ENCODE assay signal across 9 cellular contexts in the genomic region with DNA sequence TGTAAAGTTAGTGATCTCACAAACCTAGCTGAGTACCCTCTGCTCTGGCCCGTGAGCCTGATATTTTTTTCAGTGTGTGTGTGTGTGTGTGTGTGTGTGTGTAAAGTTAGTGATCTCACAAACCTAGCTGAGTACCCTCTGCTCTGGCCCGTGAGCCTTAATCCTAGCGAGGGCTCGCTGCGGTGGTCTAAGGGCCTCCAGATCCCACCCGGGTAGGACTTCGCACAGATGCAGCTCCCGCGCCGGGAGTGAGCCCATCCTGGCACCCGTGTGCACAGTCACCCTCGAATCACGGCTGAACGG. TPM values are rescaled to one million over a fixed set of nuclear protein-coding genes. Genes with fewer than 3 reads are reported as not detected.
DNase-seq lines count a peak whose midpoint lies in the region; ATAC-seq, FAIRE-seq and TF ChIP-seq lines count a peak whose summit lies in the region.
"Not testable (repeated sequence)": the region's sequence is repeated elsewhere in the genome, so short reads cannot be mapped to it uniquely, and the experiment has no call there.
"Had no signal": no experiment of that assay in that cellular context is flagged by ENCODE, and none has a peak within 500 bp of the region (broad histone marks: within the 10 kb centered on the region; RNA-seq: fewer than 3 reads in every experiment).

No MANE protein-coding gene starts in this region.

- H2AK5ac ChIP-seq in mesenchymal stem cell (ENCODE audit: low read length, severe bottlenecking), result not testable (repeated sequence)

- not testable (repeated sequence) for H3K27me3 Mint-ChIP-seq in WTC11 (ENCODE audit: low read depth)

- not testable (repeated sequence) for TF ChIP-seq POLR2A in K562 (conservative IDR thresholded peaks at IDR 0.05); gastrocnemius medialis (IDR thresholded peaks at IDR 0.05)

- peaks cover 4 to 15% of the 10 kb centered on the region in 2 experiments; a peak in 4 of 5 replicates for H3K4me1 ChIP-seq in K562 (replicated peaks in 1 of 2; ENCODE audit: control insufficient read depth in 2 of 2, insufficient read depth in 2 of 2, low read length in 2 of 2)
- not testable (repeated sequence) for H3K4me1 ChIP-seq in mesenchymal stem cell (ENCODE audit: control insufficient read depth, insufficient read depth, low read depth, low read length); gastrocnemius medialis; aorta (ENCODE audit: control insufficient read depth in 1 of 2, insufficient read depth in 2 of 2, low read length in 2 of 2)

- H2BK120ac ChIP-seq in mesenchymal stem cell (ENCODE audit: low read depth, low read length), result not testable (repeated sequence)

- peak overlapping the region; percentile 97 for H3K4me2 ChIP-seq in K562 (ENCODE audit: insufficient read depth, low read length)
- peak overlapping the region; percentile 51 for H3K4me2 ChIP-seq in mesenchymal stem cell (ENCODE audit: low read length, poor library complexity, severe bottlenecking)

- peak overlapping the region; percentile 98 for H4K91ac ChIP-seq in mesenchymal stem cell (ENCODE audit: low read length)

- POLR2A ChIA-PET in WTC11 (lab: Charles Lee) (interaction anchor here (0.5 to 1.5 kb wide), 3 partner anchors 36 to 245 kb away, joined by 4 read pairs; a partner anchor contains a TSS), K562 (lab: Yijun Ruan, JAX) (interaction anchor here (0.6 to 2.2 kb wide), 18 partner anchors 8 to 173 kb away, joined by 3 to 14 read pairs (median 4); a partner anchor contains a TSS)

- TF ChIP-seq CTCF in GM12865 (IDR thresholded peaks at IDR 0.05; ENCODE audit: insufficient read depth, low read depth, low read length, missing control alignments); WTC11 (IDR thresholded peaks at IDR 0.05); K562 (IDR thresholded peaks at IDR 0.05 in 2 of 3, conservative IDR thresholded peaks at IDR 0.05 in 1 of 3; ENCODE audit: insufficient read depth in 2 of 3, low read depth in 1 of 3, low read length in 3 of 3); fibroblast of the aortic adventitia (IDR thresholded peaks at IDR 0.05; ENCODE audit: insufficient read depth, low read length); gastrocnemius medialis (IDR thresholded peaks at IDR 0.05 in 4 of 5, conservative IDR thresholded peaks at IDR 0.05 in 1 of 5): not testable (repeated sequence)

- H3K4me3 ChIP-seq in GM12865 (ENCODE audit: low read depth, low read length) (peak overlapping the region; percentile 68), K562 (peak overlapping the region; percentile 93), fibroblast of the aortic adventitia (ENCODE audit: low read depth, low read length) (peak overlapping the region; percentile 90), mesenchymal stem cell (ENCODE audit: insufficient read depth in 1 of 2, low read depth in 1 of 2, low read length in 2 of 2) (peak overlapping the region; percentile 85 to 94), gastrocnemius medialis (peak overlapping the region; percentile 79 to 96 (median 86)), aorta (ENCODE audit: low read length in 2 of 2) (peak overlapping the region; percentile 81 to 95)
- peak overlapping the region; percentile 80 for H3K4me3 ChIP-seq in Jurkat, Clone E6-1 (ENCODE audit: low read length)

- H2BK5ac ChIP-seq in mesenchymal stem cell (ENCODE audit: low read depth, low read length, poor library complexity, severe bottlenecking), result not testable (repeated sequence)

- H2BK15ac ChIP-seq in mesenchymal stem cell (ENCODE audit: low read depth, poor library complexity, severe bottlenecking), result peak overlapping the region; percentile 89

- H3K36me3 Mint-ChIP-seq in WTC11, result not testable (repeated sequence)

- not testable (repeated sequence) for BruUV-seq in K562 (replicated peaks; lab: Mats Ljungman, UMichigan)

- H3K18ac ChIP-seq in mesenchymal stem cell (ENCODE audit: low read depth in 1 of 2, low read length in 2 of 2), result peak overlapping the region; percentile 60 to 82

- CTCF ChIA-PET in WTC11 (lab: Charles Lee), result interaction anchor here (0.6 to 1.1 kb wide), 3 partner anchors 63 to 246 kb away, joined by 3 to 6 read pairs (median 3); no protein-coding TSS in a partner anchor
- CTCF ChIA-PET in K562 (lab: Yijun Ruan, JAX; ENCODE audit: low intra/inter-chr PET ratio), result interaction anchor here (0.6 kb wide), 1 partner anchor 33 kb away, joined by 3 read pairs; no protein-coding TSS in a partner anchor

- peak overlapping the region in 1 of 2 experiments; percentile 29 for H3K14ac ChIP-seq in mesenchymal stem cell (ENCODE audit: low read length in 2 of 2)

- H2BK12ac ChIP-seq in mesenchymal stem cell (ENCODE audit: low read length in 2 of 2), result not testable (repeated sequence)

- H4K20me1 ChIP-seq in K562 (replicated peaks; ENCODE audit: control insufficient read depth, insufficient read depth, low read length), result not testable (repeated sequence)

- ATAC-seq in WTC11 (peak; percentile 20; the same call in 1 of the 2 replicates), aorta (ENCODE audit: low FRiP score) (peak; percentile 64)
- ATAC-seq in K562, gastrocnemius medialis: not testable (repeated sequence)

- H3K27ac ChIP-seq in K562 (ENCODE audit: extremely low read depth, low read depth, low read length) (peak overlapping the region; percentile 94), mesenchymal stem cell (ENCODE audit: low read length, poor library complexity, severe bottlenecking) (peak overlapping the region; percentile 8), gastrocnemius medialis (peak overlapping the region; percentile 83 to 91 (median 86)), aorta (ENCODE audit: low read depth in 1 of 2, low read length in 2 of 2) (peak overlapping the region in 1 of 2 donors; percentile 78)

- in situ Hi-C loops in K562 (cut with MboI), result not testable (repeated sequence)
- in situ Hi-C loops in gastrocnemius medialis (cut with MboI; ENCODE audit: low sequenced_read_pairs in 4 of 4), result loop anchor here in 1 of 4 donors (10.0 kb wide), 1 partner anchor 63 kb away; no protein-coding TSS in a partner anchor

- not testable (repeated sequence) for TF ChIP-seq RAD21 in K562 (CRISPR knock-in tag; conservative IDR thresholded peaks at IDR 0.05 in 1 of 2, IDR thresholded peaks at IDR 0.05 in 1 of 2)

- not testable (repeated sequence) for H3K9me1 ChIP-seq in K562 (ENCODE audit: control insufficient read depth, insufficient read depth, low read length)

- not testable (repeated sequence) for FAIRE-seq in K562 (lab: Jason Lieb, UNC)

- H3K79me2 ChIP-seq in K562 (ENCODE audit: control insufficient read depth, insufficient read depth, low read length), result peaks cover 16% of the 10 kb centered on the region

- WGBS in K562 (ENCODE audit: insufficient coverage, low coverage, missing lambda C conversion rate), result under 1% methylated on average over 13 of the region's 14 CpGs
- 1% methylated on average over 13 of the region's 14 CpGs for WGBS in mesenchymal stem cell
- WGBS in aorta, 2 donors, result 0 to 1% methylated on average over 11 to 13 of the region's 14 CpGs

- not testable (repeated sequence) for H3K27ac Mint-ChIP-seq in WTC11

- not testable (repeated sequence) for DNase-seq in GM12865 (ENCODE audit: low read depth); WTC11 (ENCODE audit: low spot score); K562 (ENCODE audit: extremely low read depth in 1 of 4, low spot score in 3 of 4); mesenchymal stem cell; gastrocnemius medialis; aorta
- DNase-seq in Jurkat, Clone E6-1 (ENCODE audit: low read depth, low spot score), result peak; percentile 37
- peak; percentile 56 for DNase-seq in fibroblast of the aortic adventitia (ENCODE audit: low read depth)

- H3K9me3 Mint-ChIP-seq in WTC11, result not testable (repeated sequence)

- H4K8ac ChIP-seq in mesenchymal stem cell (ENCODE audit: low read length), result peak overlapping the region; percentile 78

- H3K4me3 Mint-ChIP-seq in WTC11, result peak overlapping the region; percentile 90

- not testable (repeated sequence) for H3K27me3 ChIP-seq in K562 (ENCODE audit: control insufficient read depth in 2 of 2, insufficient read depth in 2 of 2, low read length in 2 of 2); mesenchymal stem cell (ENCODE audit: control insufficient read depth in 1 of 2, insufficient read depth in 1 of 2, low read length in 2 of 2); gastrocnemius medialis; aorta (ENCODE audit: control insufficient read depth in 1 of 2, insufficient read depth in 2 of 2, low read length in 1 of 2)

- peaks cover 38% of the 10 kb centered on the region; the same call in 2 of the 3 replicates for H3K36me3 ChIP-seq in K562 (ENCODE audit: control insufficient read depth, insufficient read depth, low read length)
- not testable (repeated sequence) for H3K36me3 ChIP-seq in mesenchymal stem cell (ENCODE audit: control insufficient read depth in 1 of 2, insufficient read depth in 2 of 2, low read depth in 1 of 2, low read length in 2 of 2); gastrocnemius medialis; aorta (ENCODE audit: control insufficient read depth in 1 of 2, insufficient read depth in 2 of 2, low read length in 1 of 2)

- not testable (repeated sequence) for TF ChIP-seq EP300 in K562 (IDR thresholded peaks at IDR 0.05; ENCODE audit: low read length)

- H3K4me1 Mint-ChIP-seq in WTC11, result not testable (repeated sequence)

- peak overlapping the region; percentile 99 for H2AFZ ChIP-seq in K562 (ENCODE audit: low read depth, low read length)
- peak overlapping the region; percentile 1 for H2AFZ ChIP-seq in mesenchymal stem cell (ENCODE audit: low read depth, low read length)

- H3K9ac ChIP-seq in K562 (ENCODE audit: insufficient read depth in 1 of 2, low read depth in 2 of 2, low read length in 2 of 2) (peak overlapping the region; percentile 83 to 100), mesenchymal stem cell (ENCODE audit: low read length) (peak overlapping the region; percentile 97)

- H3K23ac ChIP-seq in mesenchymal stem cell (ENCODE audit: low read length in 2 of 2), result not testable (repeated sequence)

- H3K79me1 ChIP-seq in mesenchymal stem cell (replicated peaks; ENCODE audit: low read length, poor library complexity, severe bottlenecking), result not testable (repeated sequence)

- H3K9me3 ChIP-seq in K562 (replicated peaks; ENCODE audit: control insufficient read depth, insufficient read depth, low read depth, low read length); mesenchymal stem cell (ENCODE audit: control insufficient read depth, low read length); gastrocnemius medialis; aorta (ENCODE audit: control insufficient read depth, low read length): not testable (repeated sequence)

- intact Hi-C loops in K562 (cut with micrococcal nuclease) (loop anchor here (5.0 kb wide), 1 partner anchor 130 kb away; no protein-coding TSS in a partner anchor), gastrocnemius medialis (cut with DNase I; ENCODE audit: low total_unique reads) (loop anchor here (5.0 kb wide), 2 partner anchors 60 to 115 kb away; a partner anchor contains a TSS)
- intact Hi-C loops in aorta (cut with DNase I), result not testable (repeated sequence)

- peak overlapping the region; percentile 10 to 61 for H3K4ac ChIP-seq in mesenchymal stem cell (ENCODE audit: low read depth in 1 of 2, low read length in 2 of 2)

RNA-seq across cellular contexts. Expression of a gene that starts 0.7 kb away (rescaled TPM):
- 55.5 TPM for polyA plus RNA-seq in Jurkat, Clone E6-1 (2012; ENCODE audit: insufficient read depth, insufficient read length)
- total RNA-seq in WTC11 (2021), result 10.0 to 13.6 TPM (median 11.4 TPM) in 3 replicates
- 5.6 and 8.4 TPM in 2 replicates for total RNA-seq in K562 (2011; cell fraction: chromatin; rRNA removed; ENCODE audit: low replicate concordance)
- 4.9 and 5.7 TPM in 2 replicates for total RNA-seq in K562 (2011; cell fraction: nucleolus; rRNA removed)
- total RNA-seq in K562 (2011; cell fraction: nucleoplasm; rRNA removed), result 3.4 and 6.5 TPM in 2 replicates
- 6.5 and 10.2 TPM in 2 replicates for total RNA-seq in K562 (2014; rRNA removed)
- total RNA-seq in K562 (2014; rRNA removed; fragmentation: Illumina TruSeq; extraction: Trizol), result 8.3 and 8.7 TPM in 2 replicates
- 7.1 and 8.5 TPM in 2 replicates for total RNA-seq in K562 (2015; rRNA removed; fragmentation: Illumina TruSeq; extraction: Trizol)
- total RNA-seq in K562 (2021), result 8.3 and 8.6 TPM in 2 replicates
- 13.7 and 17.1 TPM in 2 replicates for polyA plus RNA-seq in K562 (2011; rRNA removed)
- 11.9 and 12.6 TPM in 2 replicates for polyA plus RNA-seq in K562 (2011; cell fraction: cytosol; rRNA removed)
- 5.7 and 7.7 TPM in 2 replicates for polyA plus RNA-seq in K562 (2011; cell fraction: nucleus; rRNA removed)
- polyA plus RNA-seq in K562 (2012), result 14.7 and 17.8 TPM in 2 replicates
- 7.4 and 8.8 TPM in 2 replicates for polyA plus RNA-seq in K562 (2014; fragmentation: Illumina TruSeq; extraction: Trizol)
- 10 to 100 TPM in 1 of 2 experiments, 1 to 10 TPM in 1; 9.7 to 13.3 TPM for polyA plus RNA-seq in K562 (2014; fragmentation: Nextera tagmentation; extraction: Ambion mirVana)
- polyA plus RNA-seq in K562 (2014; rRNA removed), result 16.8 and 19.9 TPM in 2 replicates
- 3.2 and 4.5 TPM in 2 replicates for polyA minus RNA-seq in K562 (2011; rRNA and poly(A)+ RNA removed)
- 4.7 TPM in 1 of 2 replicates, not detected in the other for polyA minus RNA-seq in K562 (2011; cell fraction: cytosol; rRNA and poly(A)+ RNA removed)
- 3.2 and 6.1 TPM in 2 replicates for polyA minus RNA-seq in K562 (2011; cell fraction: nucleus; rRNA and poly(A)+ RNA removed)
- total RNA-seq in fibroblast of the aortic adventitia (ENCODE audit: low replicate concordance), result 16.0 and 22.1 TPM in 2 replicates
- polyA plus RNA-seq in mesenchymal stem cell (2013, experiment 1 of 2), result 24.1 TPM
- 24.5 TPM for polyA plus RNA-seq in mesenchymal stem cell (2013, experiment 2 of 2)
- 1 to 10 TPM in 2 of 4 donors, not detected in 2; 2.3 to 3.3 TPM for total RNA-seq in gastrocnemius medialis
- total RNA-seq in aorta, result 1 to 10 TPM; 4.7 to 5.3 TPM
- polyA plus RNA-seq in aorta, result 10 to 100 TPM; 10.4 to 14.7 TPM

RNA-seq across cellular contexts. Expression of a gene that starts 20.8 kb away (rescaled TPM):
- not detected for polyA plus RNA-seq in Jurkat, Clone E6-1 (2012; ENCODE audit: insufficient read depth, insufficient read length)
- total RNA-seq in WTC11 (2021) (not detected in 3 replicates), K562 (2014; rRNA removed) (8.0 and 10.6 TPM in 2 replicates), K562 (2014; rRNA removed; fragmentation: Illumina TruSeq; extraction: Trizol) (12.5 and 13.6 TPM in 2 replicates), K562 (2015; rRNA removed; fragmentation: Illumina TruSeq; extraction: Trizol) (15.0 and 15.4 TPM in 2 replicates), K562 (2021) (18.4 and 19.0 TPM in 2 replicates), fibroblast of the aortic adventitia (ENCODE audit: low replicate concordance) (not detected in 2 replicates), gastrocnemius medialis (under 1 TPM in 3 of 4 donors, not detected in 1; 0.53 to 0.92 (median 0.65) TPM), aorta (1 to 10 TPM in 1 of 2 donors, under 1 TPM in 1; 0.75 to 1.2 TPM)
- 84.6 and 136 TPM in 2 replicates for total RNA-seq in K562 (2011; cell fraction: chromatin; rRNA removed; ENCODE audit: low replicate concordance)
- 68.0 and 78.0 TPM in 2 replicates for total RNA-seq in K562 (2011; cell fraction: nucleolus; rRNA removed)
- 79.4 and 104 TPM in 2 replicates for total RNA-seq in K562 (2011; cell fraction: nucleoplasm; rRNA removed)
- polyA plus RNA-seq in K562 (2011; rRNA removed) (27.1 and 29.3 TPM in 2 replicates), K562 (2014; fragmentation: Illumina TruSeq; extraction: Trizol) (12.7 and 14.9 TPM in 2 replicates), K562 (2014; fragmentation: Nextera tagmentation; extraction: Ambion mirVana) (10 to 100 TPM; 25.3 to 26.7 TPM), K562 (2014; rRNA removed) (13.8 and 19.0 TPM in 2 replicates), aorta (under 1 TPM in 1 of 2 donors, not detected in 1; 0.88 TPM)
- polyA plus RNA-seq in K562 (2011; cell fraction: cytosol; rRNA removed), result 22.0 and 31.8 TPM in 2 replicates
- 45.2 and 52.4 TPM in 2 replicates for polyA plus RNA-seq in K562 (2011; cell fraction: nucleus; rRNA removed)
- 24.0 and 26.4 TPM in 2 replicates for polyA plus RNA-seq in K562 (2012)
- 22.6 and 26.3 TPM in 2 replicates for polyA minus RNA-seq in K562 (2011; rRNA and poly(A)+ RNA removed)
- 14.3 TPM in 2 replicates for polyA minus RNA-seq in K562 (2011; cell fraction: cytosol; rRNA and poly(A)+ RNA removed)
- 9.3 and 15.4 TPM in 2 replicates for polyA minus RNA-seq in K562 (2011; cell fraction: nucleus; rRNA and poly(A)+ RNA removed)
- polyA plus RNA-seq in mesenchymal stem cell (2013, experiment 1 of 2), result 7.3 TPM
- polyA plus RNA-seq in mesenchymal stem cell (2013, experiment 2 of 2), result 8.7 TPM
- total RNA-seq: cerebellum had no signal

RNA-seq across cellular contexts. Expression of a gene that starts 29.8 kb away (rescaled TPM):
- 22.7 TPM for polyA plus RNA-seq in Jurkat, Clone E6-1 (2012; ENCODE audit: insufficient read depth, insufficient read length)
- total RNA-seq in WTC11 (2021), result 22.4 to 28.5 TPM (median 23.5 TPM) in 3 replicates
- total RNA-seq in K562 (2011; cell fraction: chromatin; rRNA removed; ENCODE audit: low replicate concordance), result 166 and 178 TPM in 2 replicates
- 94.6 and 104 TPM in 2 replicates for total RNA-seq in K562 (2011; cell fraction: nucleolus; rRNA removed)
- total RNA-seq in K562 (2011; cell fraction: nucleoplasm; rRNA removed), result 110 and 116 TPM in 2 replicates
- 42.4 and 49.6 TPM in 2 replicates for total RNA-seq in K562 (2014; rRNA removed)
- total RNA-seq in K562 (2014; rRNA removed; fragmentation: Illumina TruSeq; extraction: Trizol), result 42.9 and 47.6 TPM in 2 replicates
- total RNA-seq in K562 (2015; rRNA removed; fragmentation: Illumina TruSeq; extraction: Trizol), result 51.1 and 53.4 TPM in 2 replicates
- total RNA-seq in K562 (2021), result 52.0 and 55.5 TPM in 2 replicates
- 53.0 and 55.1 TPM in 2 replicates for polyA plus RNA-seq in K562 (2011; rRNA removed)
- 45.5 and 51.1 TPM in 2 replicates for polyA plus RNA-seq in K562 (2011; cell fraction: cytosol; rRNA removed)
- 99.4 and 119 TPM in 2 replicates for polyA plus RNA-seq in K562 (2011; cell fraction: nucleus; rRNA removed)
- 39.7 and 44.1 TPM in 2 replicates for polyA plus RNA-seq in K562 (2012)
- polyA plus RNA-seq in K562 (2014; fragmentation: Illumina TruSeq; extraction: Trizol), result 58.2 and 62.8 TPM in 2 replicates
- polyA plus RNA-seq in K562 (2014; fragmentation: Nextera tagmentation; extraction: Ambion mirVana), result 10 to 100 TPM; 13.4 to 13.5 TPM
- polyA plus RNA-seq in K562 (2014; rRNA removed), result 45.8 and 49.4 TPM in 2 replicates
- polyA minus RNA-seq in K562 (2011; rRNA and poly(A)+ RNA removed), result 102 and 116 TPM in 2 replicates
- 72.9 and 75.6 TPM in 2 replicates for polyA minus RNA-seq in K562 (2011; cell fraction: cytosol; rRNA and poly(A)+ RNA removed)
- polyA minus RNA-seq in K562 (2011; cell fraction: nucleus; rRNA and poly(A)+ RNA removed), result 78.6 and 108 TPM in 2 replicates
- 76.7 and 80.8 TPM in 2 replicates for total RNA-seq in fibroblast of the aortic adventitia (ENCODE audit: low replicate concordance)
- polyA plus RNA-seq in mesenchymal stem cell (2013, experiment 1 of 2), result 61.2 TPM
- polyA plus RNA-seq in mesenchymal stem cell (2013, experiment 2 of 2), result 60.2 TPM
- 100 to 1,000 TPM in 2 of 4 donors, 10 to 100 TPM in 2; 90.5 to 123 (median 99.0) TPM for total RNA-seq in gastrocnemius medialis
- total RNA-seq in aorta, result 10 to 100 TPM; 63.5 to 65.0 TPM
- polyA plus RNA-seq in aorta, result 10 to 100 TPM; 26.7 to 28.5 TPM
